31 cellular contexts compared by ENCODE assay signal in the genomic region with DNA sequence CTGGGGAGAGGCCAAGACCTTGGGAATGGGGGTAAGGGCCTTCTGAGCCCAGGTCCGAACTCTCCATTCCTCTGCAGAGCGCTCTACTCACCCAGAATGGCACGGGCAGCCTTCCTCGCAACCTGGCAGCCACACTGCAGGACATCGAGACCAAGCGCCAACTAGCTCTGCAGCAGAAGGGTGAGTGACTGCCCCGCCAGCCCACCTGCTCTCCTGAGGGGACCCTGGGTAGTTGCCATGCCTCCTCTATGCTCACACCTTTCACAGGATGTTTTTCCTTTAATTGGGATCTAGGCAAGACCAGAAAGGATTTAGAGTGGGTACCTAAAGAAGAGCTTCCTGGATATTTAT. TPM values are rescaled to one million over a fixed set of nuclear protein-coding genes. Genes with fewer than 3 reads are reported as not detected.
"Had no signal": no experiment of that assay in that cellular context is flagged by ENCODE, and none has a peak within 500 bp of the region (broad histone marks: within the 10 kb centered on the region; RNA-seq: fewer than 3 reads in every experiment).

No MANE protein-coding gene starts in this region.

- H3K27ac ChIP-seq: cardiac muscle cell, epithelial cell of prostate, esophagus squamous epithelium, lower lobe of right lung, neural progenitor cell, right lobe of liver, upper lobe of right lung had no signal

- H3K4me3 Mint-ChIP-seq: activated CD4-positive, alpha-beta T cell treated with anti-CD3 and anti-CD28 coated beads for 36 hours; activated CD8-positive, alpha-beta memory T cell treated with anti-CD3 and anti-CD28 coated beads, Interleukin-2, amount 10 ng/mL, durations not matched to agents 7 days and 5 days; activated CD8-positive, alpha-beta T cell treated with anti-CD3 and anti-CD28 coated beads, Interleukin-2, amount 10 ng/mL, durations not matched to agents 7 days and 5 days; activated naive CD4-positive, alpha-beta T cell treated with anti-CD3 and anti-CD28 coated beads, Interleukin-2, amount 50 U/mL, for 24 hours; activated naive CD8-positive, alpha-beta T cell treated with anti-CD3 and anti-CD28 coated beads, Interleukin-2, amount 50 U/mL, for 24 hours; brain; naive thymus-derived CD8-positive, alpha-beta T cell; neural progenitor cell; stimulated activated effector memory CD8-positive, alpha-beta T cell treated with anti-CD3 and anti-CD28 coated beads, Interleukin-12 subunit alpha, Interleukin-12 subunit beta, amount 100 ng/mL, for 72 hours; stimulated activated naive CD8-positive, alpha-beta T cell treated with anti-CD3 and anti-CD28 coated beads, Interleukin-15, Interleukin-2, amounts not matched to agents 100 ng/mL and 50 ng/mL, for 24 hours had no signal

- H3K9me3 ChIP-seq: esophagus squamous epithelium, lower lobe of right lung, right lobe of liver, tibial artery, upper lobe of right lung had no signal

- H3K4me3 ChIP-seq: cardiac muscle cell, esophagus squamous epithelium, hepatocyte, lower lobe of right lung, neural progenitor cell, right lobe of liver, skin epidermis, tibial artery, upper lobe of right lung had no signal

- DNase-seq: activated CD4-positive, alpha-beta T cell treated with anti-CD3 and anti-CD28 coated beads for 36 hours; activated CD4-positive, CD25-positive, alpha-beta regulatory T cell; activated CD8-positive, alpha-beta memory T cell treated with anti-CD3 and anti-CD28 coated beads, Interleukin-2, amount 10 ng/mL, durations not matched to agents 7 days and 5 days; activated CD8-positive, alpha-beta T cell treated with anti-CD3 and anti-CD28 coated beads, Interleukin-2, amount 10 ng/mL, durations not matched to agents 7 days and 5 days; activated naive CD8-positive, alpha-beta T cell treated with anti-CD3 and anti-CD28 coated beads, Interleukin-2, amount 50 U/mL, for 24 hours; activated T-cell treated with anti-CD3 and anti-CD28 coated beads, Interleukin-2, amount 50 U/mL, for 48 hours; aorta; dermis blood vessel endothelial cell; effector CD8-positive, alpha-beta T cell; esophagus squamous epithelium; islet precursor cell; lower lobe of right lung; mesenchymal stem cell; naive thymus-derived CD8-positive, alpha-beta T cell; right lobe of liver; stimulated activated CD4-positive, alpha-beta T cell treated with anti-CD3 and anti-CD28 coated beads, Interleukin-4, amount 100 ng/mL, for 24 hours; tibial artery; upper lobe of right lung had no signal

- H3K4me1 ChIP-seq: lower lobe of right lung, neural progenitor cell, right lobe of liver, upper lobe of right lung had no signal

- H3K27me3 ChIP-seq: cardiac muscle cell, esophagus squamous epithelium, hepatocyte, neural progenitor cell, right lobe of liver, tibial artery, upper lobe of right lung had no signal

- ATAC-seq: activated CD4-positive, alpha-beta T cell treated with anti-CD3 and anti-CD28 coated beads for 36 hours; activated CD8-positive, alpha-beta memory T cell treated with anti-CD3 and anti-CD28 coated beads, Interleukin-2, amount 10 ng/mL, durations not matched to agents 7 days and 5 days; activated CD8-positive, alpha-beta T cell treated with anti-CD3 and anti-CD28 coated beads, Interleukin-2, amount 10 ng/mL, durations not matched to agents 7 days and 5 days; activated naive CD8-positive, alpha-beta T cell treated with anti-CD3 and anti-CD28 coated beads, Interleukin-2, amount 50 U/mL, for 24 hours; lower lobe of right lung; naive thymus-derived CD8-positive, alpha-beta T cell; right lobe of liver; stimulated activated effector memory CD8-positive, alpha-beta T cell treated with anti-CD3 and anti-CD28 coated beads, Interleukin-12 subunit alpha, Interleukin-12 subunit beta, amount 100 ng/mL, for 72 hours; upper lobe of right lung had no signal

- H3K36me3 Mint-ChIP-seq: activated CD8-positive, alpha-beta memory T cell treated with anti-CD3 and anti-CD28 coated beads, Interleukin-2, amount 10 ng/mL, durations not matched to agents 7 days and 5 days; naive thymus-derived CD8-positive, alpha-beta T cell had no signal

- H3K36me3 ChIP-seq: neural progenitor cell, right lobe of liver had no signal

- H3K9me3 Mint-ChIP-seq: activated naive CD4-positive, alpha-beta T cell treated with anti-CD3 and anti-CD28 coated beads, Interleukin-2, amount 50 U/mL, for 24 hours; activated naive CD8-positive, alpha-beta T cell treated with anti-CD3 and anti-CD28 coated beads, Interleukin-2, amount 50 U/mL, for 24 hours; activated T-helper 2 cell treated with anti-CD3 and anti-CD28 coated beads, Interferon-gamma antibody, Interleukin-2, Interleukin-4, amounts not matched to agents 10 μg/mL and 5 μg/mL and 100 μg/mL, durations not matched to agents 14 hours and 24 hours and 36 hours; brain; naive thymus-derived CD8-positive, alpha-beta T cell; neural progenitor cell; stimulated activated effector memory CD8-positive, alpha-beta T cell treated with anti-CD3 and anti-CD28 coated beads, Interleukin-12 subunit alpha, Interleukin-12 subunit beta, amount 100 ng/mL, for 72 hours; stimulated activated naive CD8-positive, alpha-beta T cell treated with anti-CD3 and anti-CD28 coated beads, Interleukin-15, Interleukin-2, amounts not matched to agents 100 ng/mL and 50 ng/mL, for 24 hours had no signal

- H3K27ac Mint-ChIP-seq: activated CD4-positive, alpha-beta T cell treated with anti-CD3 and anti-CD28 coated beads for 36 hours; activated CD8-positive, alpha-beta memory T cell treated with anti-CD3 and anti-CD28 coated beads, Interleukin-2, amount 10 ng/mL, durations not matched to agents 7 days and 5 days; activated CD8-positive, alpha-beta T cell treated with anti-CD3 and anti-CD28 coated beads, Interleukin-2, amount 10 ng/mL, durations not matched to agents 7 days and 5 days; activated naive CD4-positive, alpha-beta T cell treated with anti-CD3 and anti-CD28 coated beads, Interleukin-2, amount 50 U/mL, for 24 hours; activated naive CD8-positive, alpha-beta T cell treated with anti-CD3 and anti-CD28 coated beads, Interleukin-2, amount 50 U/mL, for 24 hours; activated T-helper 2 cell treated with anti-CD3 and anti-CD28 coated beads, Interferon-gamma antibody, Interleukin-2, Interleukin-4, amounts not matched to agents 10 μg/mL and 5 μg/mL and 100 μg/mL, durations not matched to agents 14 hours and 24 hours and 36 hours; neural progenitor cell; stimulated activated effector memory CD8-positive, alpha-beta T cell treated with anti-CD3 and anti-CD28 coated beads, Interleukin-12 subunit alpha, Interleukin-12 subunit beta, amount 100 ng/mL, for 72 hours; stimulated activated naive CD8-positive, alpha-beta T cell treated with anti-CD3 and anti-CD28 coated beads, Interleukin-15, Interleukin-2, amounts not matched to agents 100 ng/mL and 50 ng/mL, for 24 hours had no signal

- H3K4me1 Mint-ChIP-seq: activated CD4-positive, alpha-beta T cell treated with anti-CD3 and anti-CD28 coated beads for 36 hours; activated CD8-positive, alpha-beta memory T cell treated with anti-CD3 and anti-CD28 coated beads, Interleukin-2, amount 10 ng/mL, durations not matched to agents 7 days and 5 days; activated naive CD4-positive, alpha-beta T cell treated with anti-CD3 and anti-CD28 coated beads, Interleukin-2, amount 50 U/mL, for 24 hours; activated naive CD8-positive, alpha-beta T cell treated with anti-CD3 and anti-CD28 coated beads, Interleukin-2, amount 50 U/mL, for 24 hours; brain; neural progenitor cell; stimulated activated effector memory CD8-positive, alpha-beta T cell treated with anti-CD3 and anti-CD28 coated beads, Interleukin-12 subunit alpha, Interleukin-12 subunit beta, amount 100 ng/mL, for 72 hours had no signal

- H3K27me3 Mint-ChIP-seq: activated CD4-positive, alpha-beta T cell treated with anti-CD3 and anti-CD28 coated beads for 36 hours; activated CD8-positive, alpha-beta memory T cell treated with anti-CD3 and anti-CD28 coated beads, Interleukin-2, amount 10 ng/mL, durations not matched to agents 7 days and 5 days; activated naive CD4-positive, alpha-beta T cell treated with anti-CD3 and anti-CD28 coated beads, Interleukin-2, amount 50 U/mL, for 24 hours; activated naive CD8-positive, alpha-beta T cell treated with anti-CD3 and anti-CD28 coated beads, Interleukin-2, amount 50 U/mL, for 24 hours; brain; naive thymus-derived CD8-positive, alpha-beta T cell; stimulated activated naive CD8-positive, alpha-beta T cell treated with anti-CD3 and anti-CD28 coated beads, Interleukin-15, Interleukin-2, amounts not matched to agents 100 ng/mL and 50 ng/mL, for 24 hours had no signal

RNA-seq across cellular contexts. Expression of a gene that starts 35.5 kb away (rescaled TPM):
- total RNA-seq: activated CD4-positive, alpha-beta T cell treated with anti-CD3 and anti-CD28 coated beads for 36 hours; activated CD8-positive, alpha-beta memory T cell treated with anti-CD3 and anti-CD28 coated beads, Interleukin-2, amount 10 ng/mL, durations not matched to agents 7 days and 5 days; activated CD8-positive, alpha-beta T cell treated with anti-CD3 and anti-CD28 coated beads, Interleukin-2, amount 10 ng/mL, durations not matched to agents 7 days and 5 days; activated T-helper 2 cell treated with anti-CD3 and anti-CD28 coated beads, Interferon-gamma antibody, Interleukin-2, Interleukin-4, amounts not matched to agents 10 μg/mL and 5 μg/mL and 100 μg/mL, durations not matched to agents 14 hours and 24 hours and 36 hours; aorta; cardiac muscle cell; dermis blood vessel endothelial cell; frontal cortex; naive thymus-derived CD8-positive, alpha-beta T cell; omental fat pad; T-helper 1 cell treated with Interleukin-12 subunit alpha and Interleukin-12 subunit beta and Interleukin-4 antibody, amounts not matched to agents 30 ng/mL and 1 ng/mL, for 36 hours had no signal
